1 cellular context compared by ENCODE assay signal in genomic region chr7:135170223-135170997, GRCh38.
TF ChIP-seq lines count a peak whose summit lies in the region.

Gene CYREN (minus strand): TSS chr7:135170707. CDS start chr7:135168922, 1,785 bp downstream.

TF ChIP-seq in HepG2, 621 proteins besides CTCF, POLR2A, EP300 and RAD21 (continued from another document and continues in another):
- TF ChIP-seq NFYC (CRISPR knock-in tag; IDR thresholded peaks at IDR 0.05) = peak; percentile 37
- TF ChIP-seq, protein P1, sequence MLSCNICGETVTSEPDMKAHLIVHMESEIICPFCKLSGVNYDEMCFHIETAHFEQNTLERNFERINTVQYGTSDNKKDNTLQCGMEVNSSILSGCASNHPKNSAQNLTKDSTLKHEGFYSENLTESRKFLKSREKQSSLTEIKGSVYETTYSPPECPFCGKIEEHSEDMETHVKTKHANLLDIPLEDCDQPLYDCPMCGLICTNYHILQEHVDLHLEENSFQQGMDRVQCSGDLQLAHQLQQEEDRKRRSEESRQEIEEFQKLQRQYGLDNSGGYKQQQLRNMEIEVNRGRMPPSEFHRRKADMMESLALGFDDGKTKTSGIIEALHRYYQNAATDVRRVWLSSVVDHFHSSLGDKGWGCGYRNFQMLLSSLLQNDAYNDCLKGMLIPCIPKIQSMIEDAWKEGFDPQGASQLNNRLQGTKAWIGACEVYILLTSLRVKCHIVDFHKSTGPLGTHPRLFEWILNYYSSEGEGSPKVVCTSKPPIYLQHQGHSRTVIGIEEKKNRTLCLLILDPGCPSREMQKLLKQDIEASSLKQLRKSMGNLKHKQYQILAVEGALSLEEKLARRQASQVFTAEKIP (CRISPR knock-in tag; IDR thresholded peaks at IDR 0.05; ENCODE audit: borderline replicate concordance) = no peak
- no peak for TF ChIP-seq ZFP82 (CRISPR knock-in tag; IDR thresholded peaks at IDR 0.05; ENCODE audit: borderline replicate concordance)
- TF ChIP-seq CENPX (CRISPR knock-in tag; IDR thresholded peaks at IDR 0.05) = no peak
- TF ChIP-seq SETDB1 (CRISPR knock-in tag; IDR thresholded peaks at IDR 0.05; ENCODE audit: borderline replicate concordance) = no peak
- no peak for TF ChIP-seq ZSCAN22 (CRISPR knock-in tag; IDR thresholded peaks at IDR 0.05)
- TF ChIP-seq, protein P2, sequence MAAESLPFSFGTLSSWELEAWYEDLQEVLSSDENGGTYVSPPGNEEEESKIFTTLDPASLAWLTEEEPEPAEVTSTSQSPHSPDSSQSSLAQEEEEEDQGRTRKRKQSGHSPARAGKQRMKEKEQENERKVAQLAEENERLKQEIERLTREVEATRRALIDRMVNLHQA (CRISPR knock-in tag; IDR thresholded peaks at IDR 0.05) = no peak
- TF ChIP-seq GABPB1 (CRISPR knock-in tag; IDR thresholded peaks at IDR 0.05) = peak; percentile 99
- 0 out of 2 replicates have a peak, but pooled peaks have one; percentile 32 for TF ChIP-seq MIER2 (CRISPR knock-in tag; IDR thresholded peaks at IDR 0.05)
- no peak for TF ChIP-seq DBP (CRISPR knock-in tag; IDR thresholded peaks at IDR 0.05; ENCODE audit: not compliant biosample characterization)
- TF ChIP-seq, protein P3, sequence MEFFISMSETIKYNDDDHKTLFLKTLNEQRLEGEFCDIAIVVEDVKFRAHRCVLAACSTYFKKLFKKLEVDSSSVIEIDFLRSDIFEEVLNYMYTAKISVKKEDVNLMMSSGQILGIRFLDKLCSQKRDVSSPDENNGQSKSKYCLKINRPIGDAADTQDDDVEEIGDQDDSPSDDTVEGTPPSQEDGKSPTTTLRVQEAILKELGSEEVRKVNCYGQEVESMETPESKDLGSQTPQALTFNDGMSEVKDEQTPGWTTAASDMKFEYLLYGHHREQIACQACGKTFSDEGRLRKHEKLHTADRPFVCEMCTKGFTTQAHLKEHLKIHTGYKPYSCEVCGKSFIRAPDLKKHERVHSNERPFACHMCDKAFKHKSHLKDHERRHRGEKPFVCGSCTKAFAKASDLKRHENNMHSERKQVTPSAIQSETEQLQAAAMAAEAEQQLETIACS (CRISPR knock-in tag; IDR thresholded peaks at IDR 0.05) = peak; percentile 70; the same call in 1 of the 2 replicates
- TF ChIP-seq IKZF1 (IDR thresholded peaks at IDR 0.05) = no peak
- TF ChIP-seq CBFB (CRISPR knock-in tag; IDR thresholded peaks at IDR 0.05) = peak; percentile 59; the same call in 1 of the 2 replicates
- 0 out of 2 replicates have a peak, but pooled peaks have one; percentile 72 for TF ChIP-seq ZBTB7B (CRISPR knock-in tag; IDR thresholded peaks at IDR 0.05)
- TF ChIP-seq PRDM15 (CRISPR knock-in tag; IDR thresholded peaks at IDR 0.05) = peak; percentile 52; the same call in 1 of the 2 replicates
- TF ChIP-seq ZNF350 (CRISPR knock-in tag; IDR thresholded peaks at IDR 0.05; ENCODE audit: borderline replicate concordance, low read depth) = peak; percentile 89
- TF ChIP-seq HMGA1 (CRISPR knock-in tag; conservative IDR thresholded peaks at IDR 0.05) = no peak
- peak; percentile 75 for TF ChIP-seq FOXO1 (CRISPR knock-in tag; IDR thresholded peaks at IDR 0.05)
- no peak for TF ChIP-seq SOX13 (IDR thresholded peaks at IDR 0.05)
- peak in 1 of 2 experiments; percentile 59; a peak in 2 of 4 replicates for TF ChIP-seq SOX13 (CRISPR knock-in tag; conservative IDR thresholded peaks at IDR 0.05 in 1 of 2, IDR thresholded peaks at IDR 0.05 in 1 of 2)
- 0 out of 2 replicates have a peak, but pooled peaks have one; percentile 50 for TF ChIP-seq ZNF713 (CRISPR knock-in tag; IDR thresholded peaks at IDR 0.05)
- peak; percentile 80 for TF ChIP-seq ZNF709 (CRISPR knock-in tag; IDR thresholded peaks at IDR 0.05)
- TF ChIP-seq THAP11 (CRISPR knock-in tag; IDR thresholded peaks at IDR 0.05) = peak; percentile 91
- peak; percentile 46; the same call in 1 of the 2 replicates for TF ChIP-seq CEBPG (CRISPR knock-in tag; IDR thresholded peaks at IDR 0.05)
- peak; percentile 21; the same call in 1 of the 2 replicates for TF ChIP-seq ZFP36L1 (CRISPR knock-in tag; IDR thresholded peaks at IDR 0.05)
- TF ChIP-seq KDM5B (CRISPR knock-in tag; IDR thresholded peaks at IDR 0.05; ENCODE audit: borderline replicate concordance) = peak; percentile 92
- no peak for TF ChIP-seq FOXP1 (IDR thresholded peaks at IDR 0.05)
- TF ChIP-seq FOXP1 (CRISPR knock-in tag; IDR thresholded peaks at IDR 0.05) = no peak
- TF ChIP-seq, protein P4, sequence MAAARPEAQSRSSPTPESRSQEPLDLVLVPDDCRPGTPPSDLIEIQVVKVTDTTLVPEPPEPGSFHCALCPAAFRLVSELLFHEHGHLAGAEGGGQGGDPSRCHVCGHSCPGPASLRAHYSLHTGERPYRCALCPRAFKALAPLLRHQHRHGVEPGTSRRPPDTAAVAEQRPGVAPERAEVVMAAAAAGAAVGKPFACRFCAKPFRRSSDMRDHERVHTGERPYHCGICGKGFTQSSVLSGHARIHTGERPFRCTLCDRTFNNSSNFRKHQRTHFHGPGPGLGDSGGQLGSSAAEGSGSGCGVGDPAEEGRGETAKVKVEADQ (CRISPR knock-in tag; IDR thresholded peaks at IDR 0.05; ENCODE audit: borderline replicate concordance) = peak; percentile 21; the same call in 1 of the 2 replicates
- peak; percentile 91; the same call in 1 of the 2 replicates for TF ChIP-seq ZNF782 (CRISPR knock-in tag; IDR thresholded peaks at IDR 0.05; ENCODE audit: borderline replicate concordance)
- TF ChIP-seq HNF1A (IDR thresholded peaks at IDR 0.05; ENCODE audit: low read depth) = peak; percentile 7; the same call in 1 of the 2 replicates
- peak; percentile 72 for TF ChIP-seq HNF1A (CRISPR knock-in tag; IDR thresholded peaks at IDR 0.05; ENCODE audit: borderline replicate concordance)
- peak; percentile 67; the same call in 1 of the 2 replicates for TF ChIP-seq NCOA1 (CRISPR knock-in tag; IDR thresholded peaks at IDR 0.05)
- peak; percentile 59; the same call in 1 of the 2 replicates for TF ChIP-seq KDM4B (CRISPR knock-in tag; IDR thresholded peaks at IDR 0.05)
- TF ChIP-seq ATF4 (CRISPR knock-in tag; IDR thresholded peaks at IDR 0.05) = peak in 1 of 2 experiments; percentile 66; a peak in 2 of 4 replicates
- TF ChIP-seq RXRA (CRISPR knock-in tag; IDR thresholded peaks at IDR 0.05) = peak; percentile 82
- no peak for TF ChIP-seq CBX2 (IDR thresholded peaks at IDR 0.05; ENCODE audit: low read depth, low read length)
- no peak for TF ChIP-seq CBX2 (CRISPR knock-in tag; IDR thresholded peaks at IDR 0.05; ENCODE audit: low read depth)
- peak; percentile 21 for TF ChIP-seq NKX3-1 (CRISPR knock-in tag; IDR thresholded peaks at IDR 0.05)
- TF ChIP-seq, protein P5, sequence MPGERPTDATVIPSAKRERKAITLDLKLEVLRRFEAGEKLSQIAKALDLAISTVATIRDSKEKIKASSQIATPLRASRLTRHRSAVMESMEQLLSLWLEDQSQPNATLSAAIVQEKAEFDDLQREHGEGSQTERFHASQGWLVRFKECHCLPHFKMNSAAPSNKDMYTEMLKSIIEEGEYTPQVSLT (CRISPR knock-in tag; IDR thresholded peaks at IDR 0.05; ENCODE audit: borderline replicate concordance, low read depth) = no peak
- peak; percentile 92 for TF ChIP-seq ZNF766 (CRISPR knock-in tag; IDR thresholded peaks at IDR 0.05; ENCODE audit: borderline replicate concordance)
- TF ChIP-seq KLF6 (CRISPR knock-in tag; IDR thresholded peaks at IDR 0.05) = peak; percentile 92
- TF ChIP-seq ISL2 (CRISPR knock-in tag; IDR thresholded peaks at IDR 0.05) = peak; percentile 79
- TF ChIP-seq RFXANK (CRISPR knock-in tag; IDR thresholded peaks at IDR 0.05) = no peak
- TF ChIP-seq SUZ12 (IDR thresholded peaks at IDR 0.05; ENCODE audit: low read depth, low read length) = no peak
- TF ChIP-seq NFKBIZ (CRISPR knock-in tag; IDR thresholded peaks at IDR 0.05) = 0 out of 2 replicates have a peak, but pooled peaks have one; percentile 31
- TF ChIP-seq ZNF205 (CRISPR knock-in tag; IDR thresholded peaks at IDR 0.05) = peak; percentile 70; the same call in 1 of the 2 replicates
- no peak for TF ChIP-seq ZNF382 (CRISPR knock-in tag; IDR thresholded peaks at IDR 0.05; ENCODE audit: borderline replicate concordance)
